ENCODE assay signal across 3 cellular contexts in genomic region chr20:9348746-9349145, GRCh38.
A peak's percentile ranks its signal among the peaks of the same experiment; 100 is the strongest.
TF ChIP-seq lines count a peak whose summit lies in the region.

No MANE protein-coding gene starts in this region.

TF ChIP-seq in HepG2, 621 proteins besides CTCF, POLR2A, EP300 and RAD21:
- TF ChIP-seq TARDBP (CRISPR knock-in tag; IDR thresholded peaks at IDR 0.05) (no peak), ZNF343 (CRISPR knock-in tag; IDR thresholded peaks at IDR 0.05) (no peak), HINFP (CRISPR knock-in tag; IDR thresholded peaks at IDR 0.05; ENCODE audit: low read depth) (no peak), RNF219 (CRISPR knock-in tag; IDR thresholded peaks at IDR 0.05) (no peak), FOXA1 (IDR thresholded peaks at IDR 0.05) (no peak), FOXA1 (CRISPR knock-in tag; IDR thresholded peaks at IDR 0.05) (peak; percentile 40), FOXA3 (CRISPR knock-in tag; IDR thresholded peaks at IDR 0.05) (peak; percentile 61; the same call in 1 of the 2 replicates), ZNF564 (CRISPR knock-in tag; IDR thresholded peaks at IDR 0.05) (no peak)

TF ChIP-seq in WTC11, 78 proteins besides CTCF, POLR2A, EP300 and RAD21 (continues in another document):
- TF ChIP-seq ZNF423 (CRISPR knock-in tag; IDR thresholded peaks at IDR 0.05) (no peak), GTF2I (CRISPR knock-in tag; conservative IDR thresholded peaks at IDR 0.05) (no peak), JUN (CRISPR knock-in tag; IDR thresholded peaks at IDR 0.05) (no peak), AR (CRISPR knock-in tag; IDR thresholded peaks at IDR 0.05) (no peak), TEAD1 (CRISPR knock-in tag; IDR thresholded peaks at IDR 0.05) (no peak), ZSCAN18 (CRISPR knock-in tag; IDR thresholded peaks at IDR 0.05) (no peak), ZNF425 (CRISPR knock-in tag; conservative IDR thresholded peaks at IDR 0.05) (no peak), NR1H2 (CRISPR knock-in tag; IDR thresholded peaks at IDR 0.05) (no peak), ESRRA (CRISPR knock-in tag; IDR thresholded peaks at IDR 0.05; ENCODE audit: borderline replicate concordance) (no peak), ZNF512 (CRISPR knock-in tag; IDR thresholded peaks at IDR 0.05; ENCODE audit: borderline replicate concordance) (no peak), PRDM15 (CRISPR knock-in tag; IDR thresholded peaks at IDR 0.05) (no peak), ZNF317 (CRISPR knock-in tag; IDR thresholded peaks at IDR 0.05; ENCODE audit: borderline replicate concordance, low read depth) (no peak)

TF ChIP-seq in endothelial cell of umbilical vein, 7 proteins besides CTCF, POLR2A, EP300 and RAD21:
- TF ChIP-seq FOS (IDR thresholded peaks at IDR 0.05; ENCODE audit: borderline replicate concordance, insufficient read depth, low read length), result no peak
- no peak for TF ChIP-seq MAX (IDR thresholded peaks at IDR 0.05; ENCODE audit: insufficient read depth, insufficient read length)
- no peak for TF ChIP-seq JUN (IDR thresholded peaks at IDR 0.05; ENCODE audit: borderline replicate concordance, insufficient read depth, insufficient read length, low read depth)
- no peak for TF ChIP-seq POLR2AphosphoS5 (IDR thresholded peaks at IDR 0.05; ENCODE audit: insufficient read depth, low read depth, low read length)
- no peak for TF ChIP-seq EZH2 (IDR thresholded peaks at IDR 0.05; ENCODE audit: borderline replicate concordance, low read depth, low read length, severe bottlenecking)
- TF ChIP-seq MYC (IDR thresholded peaks at IDR 0.05; ENCODE audit: low read depth, low read length), result no peak
